8 cellular contexts compared by ENCODE assay signal in genomic region chr20:35618372-35619131, GRCh38. TPM values are rescaled to one million over a fixed set of nuclear protein-coding genes. Genes with fewer than 3 reads are reported as not detected.
DNase-seq lines count a peak whose midpoint lies in the region; ATAC-seq and TF ChIP-seq lines count a peak whose summit lies in the region.

No MANE protein-coding gene starts in this region.

- 8 to 12% methylated on average over 34 of the region's 34 CpGs for WGBS in heart right ventricle, 2 donors

- no peak for TF ChIP-seq CTCF in heart right ventricle (IDR thresholded peaks at IDR 0.05)

- intact Hi-C loops in activated T-helper 1 cell treated with anti-CD3 and anti-CD28 coated beads, Interleukin-12 subunit alpha, Interleukin-12 subunit beta, Interleukin-2, Interleukin-4 antibody, amounts not matched to agents 30 ng/mL and 10 ng/mL and 1 ng/mL, durations not matched to agents 14 hours and 24 hours and 36 hours (cut with micrococcal nuclease): loop anchor here (1.0 to 5.0 kb wide), 5 partner anchors 42 to 849 kb away; partner anchors contain the start of genes CPNE1, PHF20 and RBM12
- intact Hi-C loops in heart right ventricle (cut with DNase I): loop anchor here in 6 of 10 donors (5.0 to 10.0 kb wide), 4 partner anchors 44 to 76 kb away; partner anchors contain the start of genes CPNE1 (in 6 of the 6), RBM12 (in 6 of the 6), ERGIC3 (in 1 of the 6) and NFS1 (in 1 of the 6)

- peak overlapping the region; percentile 63 for H3K4me3 ChIP-seq in Jurkat, Clone E6-1 (ENCODE audit: low read length)
- H3K4me3 ChIP-seq in heart right ventricle (peak overlapping the region; percentile 23 to 80 (median 54)), skin epidermis (peak overlapping the region; percentile 30 to 47 (median 35))

- no peaks in the 10 kb centered on the region for H3K27me3 Mint-ChIP-seq in activated T-helper 1 cell treated with anti-CD3 and anti-CD28 coated beads, Interleukin-12 subunit alpha, Interleukin-12 subunit beta, Interleukin-2, Interleukin-4 antibody, amounts not matched to agents 30 ng/mL and 10 ng/mL and 1 ng/mL, durations not matched to agents 14 hours and 24 hours and 36 hours (ENCODE audit: insufficient read depth)

- H3K9me3 Mint-ChIP-seq in activated T-helper 1 cell treated with anti-CD3 and anti-CD28 coated beads, Interleukin-12 subunit alpha, Interleukin-12 subunit beta, Interleukin-2, Interleukin-4 antibody, amounts not matched to agents 30 ng/mL and 10 ng/mL and 1 ng/mL, durations not matched to agents 14 hours and 24 hours and 36 hours: no peaks in the 10 kb centered on the region

- H3K9me3 ChIP-seq in heart right ventricle: no peaks in the 10 kb centered on the region

- H3K36me3 ChIP-seq in heart right ventricle: peaks cover 0 to 19% (median 0%) of the 10 kb centered on the region in 9 donors

- ATAC-seq in heart right ventricle (no peak), HG03565 (IDR thresholded peaks at IDR 0.05; ENCODE audit: unreplicated experiment) (no peak), HG03280 (IDR thresholded peaks at IDR 0.05; ENCODE audit: unreplicated experiment) (no peak), HG03521 (IDR thresholded peaks at IDR 0.05; ENCODE audit: unreplicated experiment) (no peak)

- peak; percentile 41 for DNase-seq in COLO829 (ENCODE audit: low spot score)
- no peak for DNase-seq in Jurkat, Clone E6-1 (ENCODE audit: low read depth, low spot score)
- DNase-seq in activated T-helper 1 cell treated with anti-CD3 and anti-CD28 coated beads, Interleukin-12 subunit alpha, Interleukin-12 subunit beta, Interleukin-2, Interleukin-4 antibody, amounts not matched to agents 30 ng/mL and 10 ng/mL and 1 ng/mL, durations not matched to agents 14 hours and 24 hours and 36 hours (ENCODE audit: low spot score): no peak
- DNase-seq in heart right ventricle: peak in 1 of 2 donors; percentile 33

- H3K4me1 Mint-ChIP-seq in activated T-helper 1 cell treated with anti-CD3 and anti-CD28 coated beads, Interleukin-12 subunit alpha, Interleukin-12 subunit beta, Interleukin-2, Interleukin-4 antibody, amounts not matched to agents 30 ng/mL and 10 ng/mL and 1 ng/mL, durations not matched to agents 14 hours and 24 hours and 36 hours (ENCODE audit: low read depth): peaks cover 27% of the 10 kb centered on the region

- peaks cover 19 to 44% (median 36%) of the 10 kb centered on the region in 9 donors for H3K4me1 ChIP-seq in heart right ventricle

- H3K27me3 ChIP-seq in heart right ventricle: peaks cover 0 to 7% (median 0%) of the 10 kb centered on the region in 7 donors

- H3K27ac Mint-ChIP-seq in activated T-helper 1 cell treated with anti-CD3 and anti-CD28 coated beads, Interleukin-12 subunit alpha, Interleukin-12 subunit beta, Interleukin-2, Interleukin-4 antibody, amounts not matched to agents 30 ng/mL and 10 ng/mL and 1 ng/mL, durations not matched to agents 14 hours and 24 hours and 36 hours: peak overlapping the region; percentile 83

- peak overlapping the region; percentile 88 for H3K4me3 Mint-ChIP-seq in activated T-helper 1 cell treated with anti-CD3 and anti-CD28 coated beads, Interleukin-12 subunit alpha, Interleukin-12 subunit beta, Interleukin-2, Interleukin-4 antibody, amounts not matched to agents 30 ng/mL and 10 ng/mL and 1 ng/mL, durations not matched to agents 14 hours and 24 hours and 36 hours

- H3K27ac ChIP-seq in heart right ventricle (peak overlapping the region in 5 of 10 donors; percentile 19 to 94 (median 85)), skin epidermis (peak overlapping the region in 8 of 21 experiments; percentile 2 to 57 (median 22))

- peaks cover 3% of the 10 kb centered on the region for H3K36me3 Mint-ChIP-seq in activated T-helper 1 cell treated with anti-CD3 and anti-CD28 coated beads, Interleukin-12 subunit alpha, Interleukin-12 subunit beta, Interleukin-2, Interleukin-4 antibody, amounts not matched to agents 30 ng/mL and 10 ng/mL and 1 ng/mL, durations not matched to agents 14 hours and 24 hours and 36 hours (ENCODE audit: low read depth)

RNA-seq across cellular contexts. Expression of gene SPAG4, which starts 2.9 kb away (rescaled TPM):
- polyA plus RNA-seq in Jurkat, Clone E6-1 (2012; ENCODE audit: insufficient read depth, insufficient read length): 2.8 TPM
- 3.6 and 5.1 TPM in 2 replicates for total RNA-seq in activated T-helper 1 cell treated with anti-CD3 and anti-CD28 coated beads, Interleukin-12 subunit alpha, Interleukin-12 subunit beta, Interleukin-2, Interleukin-4 antibody, amounts not matched to agents 30 ng/mL and 10 ng/mL and 1 ng/mL, durations not matched to agents 14 hours and 24 hours and 36 hours
- total RNA-seq in heart right ventricle: 10 to 100 TPM in 1 of 10 donors, 1 to 10 TPM in 9; 2.7 to 11.7 (median 4.1) TPM
- 1 to 10 TPM; 4.4 to 8.7 TPM for polyA plus RNA-seq in heart right ventricle

RNA-seq across cellular contexts. Expression of gene CPNE1, which starts 46.1 kb away (rescaled TPM):
- 87.7 TPM for polyA plus RNA-seq in Jurkat, Clone E6-1 (2012; ENCODE audit: insufficient read depth, insufficient read length)
- 304 and 308 TPM in 2 replicates for total RNA-seq in activated T-helper 1 cell treated with anti-CD3 and anti-CD28 coated beads, Interleukin-12 subunit alpha, Interleukin-12 subunit beta, Interleukin-2, Interleukin-4 antibody, amounts not matched to agents 30 ng/mL and 10 ng/mL and 1 ng/mL, durations not matched to agents 14 hours and 24 hours and 36 hours
- 10 to 100 TPM; 25.8 to 83.2 (median 53.7) TPM for total RNA-seq in heart right ventricle
- 100 to 1,000 TPM in 1 of 2 donors, 10 to 100 TPM in 1; 49.5 to 114 TPM for polyA plus RNA-seq in heart right ventricle

RNA-seq across cellular contexts. Expression of gene RBM12, which starts 46.1 kb away (rescaled TPM):
- polyA plus RNA-seq in Jurkat, Clone E6-1 (2012; ENCODE audit: insufficient read depth, insufficient read length): 99.2 TPM
- 151 and 168 TPM in 2 replicates for total RNA-seq in activated T-helper 1 cell treated with anti-CD3 and anti-CD28 coated beads, Interleukin-12 subunit alpha, Interleukin-12 subunit beta, Interleukin-2, Interleukin-4 antibody, amounts not matched to agents 30 ng/mL and 10 ng/mL and 1 ng/mL, durations not matched to agents 14 hours and 24 hours and 36 hours
- total RNA-seq in heart right ventricle: 10 to 100 TPM; 44.6 to 63.0 (median 52.2) TPM
- 1 to 10 TPM; 6.0 to 10.0 TPM for polyA plus RNA-seq in heart right ventricle
